Comparison of ENCODE assay signal across 8 cellular contexts in the genomic region with DNA sequence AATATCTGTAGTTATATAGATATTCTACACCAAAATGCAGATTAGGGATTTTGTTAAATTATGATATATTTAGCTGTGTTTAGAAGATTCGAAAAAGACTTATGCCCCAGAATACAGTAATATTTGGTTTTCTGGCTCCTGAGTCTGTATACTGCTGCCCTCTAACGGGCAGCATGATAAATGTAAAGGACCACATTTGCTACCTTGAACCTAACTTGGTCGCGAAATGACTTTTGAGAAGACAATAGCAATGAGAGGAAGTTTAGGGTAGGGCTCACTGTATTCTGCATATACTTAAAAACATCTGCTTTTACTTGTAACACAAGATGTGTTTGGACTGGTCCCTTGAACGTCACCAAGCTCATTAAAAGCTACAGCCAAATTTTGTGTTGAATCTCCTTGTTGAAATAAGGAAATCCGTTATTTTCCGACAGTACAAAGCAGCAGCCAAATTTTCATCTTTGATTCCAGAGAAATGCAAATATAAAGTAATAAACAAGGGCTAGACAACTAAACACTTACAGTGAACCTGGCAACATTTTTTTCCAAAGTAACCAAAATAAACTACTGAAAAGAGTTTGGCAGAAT.
A peak's percentile ranks its signal among the peaks of the same experiment; 100 is the strongest.
DNase-seq lines count a peak whose midpoint lies in the region; ATAC-seq and TF ChIP-seq lines count a peak whose summit lies in the region.

No MANE protein-coding gene starts in this region.

- TF ChIP-seq CTCF in Caco-2 (IDR thresholded peaks at IDR 0.05; ENCODE audit: insufficient read depth in 1 of 2, low read depth in 1 of 2, low read length in 1 of 2, severe bottlenecking in 1 of 2, unreplicated experiment in 1 of 2) = peak; percentile 62 to 82
- TF ChIP-seq CTCF in right atrium auricular region (IDR thresholded peaks at IDR 0.05) = peak; percentile 55 to 78
- peak; percentile 72 for TF ChIP-seq CTCF in smooth muscle cell (IDR thresholded peaks at IDR 0.05; ENCODE audit: borderline replicate concordance, insufficient read depth, poor library complexity, severe bottlenecking)

- POLR2A ChIA-PET in Caco-2 (lab: Charles Lee) = interaction anchor here (0.6 kb wide), 1 partner anchor 140 kb away, joined by 3 read pairs; no protein-coding TSS in a partner anchor
- POLR2A ChIA-PET in activated naive CD8-positive, alpha-beta T cell treated with anti-CD3 and anti-CD28 coated beads, Interleukin-2, amount 10 ng/mL, durations not matched to agents 7 days and 5 days (lab: Charles Lee) = no interaction called here

- H3K9ac ChIP-seq in smooth muscle cell (ENCODE audit: low read depth) = no peak overlapping the region

- H3F3A ChIP-seq in smooth muscle cell (ENCODE audit: low read depth) = no peaks in the 10 kb centered on the region

- H3K27me3 ChIP-seq in Caco-2 (replicated peaks; ENCODE audit: control insufficient read depth, insufficient read depth, low read length) (no peaks in the 10 kb centered on the region), right atrium auricular region (no peaks in the 10 kb centered on the region), smooth muscle cell (ENCODE audit: low read depth) (no peaks in the 10 kb centered on the region)

- no peak overlapping the region for H3K4me2 ChIP-seq in smooth muscle cell

- no peaks in the 10 kb centered on the region for H3K27me3 Mint-ChIP-seq in Caco-2 (ENCODE audit: insufficient read depth, unreplicated experiment)
- no peaks in the 10 kb centered on the region for H3K27me3 Mint-ChIP-seq in activated naive CD8-positive, alpha-beta T cell treated with anti-CD3 and anti-CD28 coated beads, Interleukin-2, amount 10 ng/mL, durations not matched to agents 7 days and 5 days

- no peaks in the 10 kb centered on the region for H4K20me1 ChIP-seq in smooth muscle cell (ENCODE audit: low read depth)

- H3K27ac ChIP-seq in right atrium auricular region (no peak overlapping the region), smooth muscle cell (ENCODE audit: low read depth) (no peak overlapping the region)

- no peaks in the 10 kb centered on the region for H3K36me3 Mint-ChIP-seq in Caco-2 (ENCODE audit: insufficient read depth, unreplicated experiment)
- H3K36me3 Mint-ChIP-seq in activated naive CD8-positive, alpha-beta T cell treated with anti-CD3 and anti-CD28 coated beads, Interleukin-2, amount 10 ng/mL, durations not matched to agents 7 days and 5 days = no peaks in the 10 kb centered on the region

- H3K9me3 ChIP-seq in Caco-2 (no peaks in the 10 kb centered on the region), right atrium auricular region (no peaks in the 10 kb centered on the region), smooth muscle cell (replicated peaks; ENCODE audit: low read depth) (no peaks in the 10 kb centered on the region)

- no peak overlapping the region for H3K4me3 Mint-ChIP-seq in Caco-2 (ENCODE audit: unreplicated experiment)
- H3K4me3 Mint-ChIP-seq in activated naive CD8-positive, alpha-beta T cell treated with anti-CD3 and anti-CD28 coated beads, Interleukin-2, amount 10 ng/mL, durations not matched to agents 7 days and 5 days = no peak overlapping the region

- ATAC-seq in GM19351 (IDR thresholded peaks at IDR 0.05; ENCODE audit: unreplicated experiment) (peak; percentile 56), GM21717 (IDR thresholded peaks at IDR 0.05; ENCODE audit: unreplicated experiment) (no peak), GM18502 (IDR thresholded peaks at IDR 0.05; ENCODE audit: poor library complexity, unreplicated experiment) (no peak)
- ATAC-seq in activated naive CD8-positive, alpha-beta T cell treated with anti-CD3 and anti-CD28 coated beads, Interleukin-2, amount 10 ng/mL, durations not matched to agents 7 days and 5 days (ENCODE audit: low read depth) = peak; percentile 45

- H3K27ac Mint-ChIP-seq in Caco-2 (ENCODE audit: unreplicated experiment) = no peak overlapping the region
- no peak overlapping the region for H3K27ac Mint-ChIP-seq in activated naive CD8-positive, alpha-beta T cell treated with anti-CD3 and anti-CD28 coated beads, Interleukin-2, amount 10 ng/mL, durations not matched to agents 7 days and 5 days

- BruUV-seq in Caco-2 (replicated peaks; lab: Mats Ljungman, UMichigan) = no TSS peak

- intact Hi-C loops in Caco-2 (cut with micrococcal nuclease; ENCODE audit: unreplicated experiment) = loop anchor here (1.0 to 10.0 kb wide), 6 partner anchors 67 to 358 kb away; no protein-coding TSS in a partner anchor

- no peak overlapping the region for H3K4me3 ChIP-seq in Caco-2 (ENCODE audit: low read depth, low read length)
- no peak overlapping the region for H3K4me3 ChIP-seq in right atrium auricular region
- H3K4me3 ChIP-seq in smooth muscle cell = no peak overlapping the region

- H2AFZ ChIP-seq in smooth muscle cell (ENCODE audit: low read depth) = no peak overlapping the region

- 47% methylated on average over 7 of the region's 7 CpGs for WGBS in smooth muscle cell (ENCODE audit: low lambda C conversion rate)

- peaks cover 6% of the 10 kb centered on the region for H3K4me1 Mint-ChIP-seq in Caco-2 (ENCODE audit: low read depth, unreplicated experiment)
- H3K4me1 Mint-ChIP-seq in activated naive CD8-positive, alpha-beta T cell treated with anti-CD3 and anti-CD28 coated beads, Interleukin-2, amount 10 ng/mL, durations not matched to agents 7 days and 5 days = no peaks in the 10 kb centered on the region

- CTCF ChIA-PET in Caco-2 (lab: Charles Lee) = interaction anchor here (0.6 to 1.4 kb wide), 9 partner anchors 10 to 214 kb away, joined by 3 to 11 read pairs (median 3); no protein-coding TSS in a partner anchor

- H3K79me2 ChIP-seq in smooth muscle cell (ENCODE audit: low read depth) = no peaks in the 10 kb centered on the region

- peak in 1 of 2 experiments; percentile 41 for DNase-seq in Caco-2
- DNase-seq in NCI-H2107 treated with DMSO at 0.1 percent for 48 hours (lab: John Stamatoyannopoulos, UW; ENCODE audit: unreplicated experiment) = peak; percentile 20
- no peak for DNase-seq in activated naive CD8-positive, alpha-beta T cell treated with anti-CD3 and anti-CD28 coated beads, Interleukin-2, amount 10 ng/mL, durations not matched to agents 7 days and 5 days
- no peak for DNase-seq in right atrium auricular region (ENCODE audit: low spot score)
- DNase-seq in smooth muscle cell (lab: John Stamatoyannopoulos, UW; ENCODE audit: unreplicated experiment) = no peak

- H3K36me3 ChIP-seq in Caco-2 (ENCODE audit: control insufficient read depth, insufficient read depth, low read length) = no peaks in the 10 kb centered on the region
- H3K36me3 ChIP-seq in right atrium auricular region = no peaks in the 10 kb centered on the region
- no peaks in the 10 kb centered on the region for H3K36me3 ChIP-seq in smooth muscle cell (ENCODE audit: low read depth)

- H3K4me1 ChIP-seq in Caco-2 (peaks cover 18% of the 10 kb centered on the region), right atrium auricular region (peaks cover 0 to 7% of the 10 kb centered on the region in 2 donors), smooth muscle cell (ENCODE audit: low read depth) (no peaks in the 10 kb centered on the region)

- no peaks in the 10 kb centered on the region for H3K9me3 Mint-ChIP-seq in Caco-2 (ENCODE audit: unreplicated experiment)
- no peaks in the 10 kb centered on the region for H3K9me3 Mint-ChIP-seq in activated naive CD8-positive, alpha-beta T cell treated with anti-CD3 and anti-CD28 coated beads, Interleukin-2, amount 10 ng/mL, durations not matched to agents 7 days and 5 days

Comparison
In these comparisons a context has a peak if more than half of its experiments do, and no peak if none do; other contexts are left out.
1. ATAC-seq: peak in GM19351 (single experiment) and activated naive CD8-positive, alpha-beta T cell treated with anti-CD3 and anti-CD28 coated beads, Interleukin-2, amount 10 ng/mL, durations not matched to agents 7 days and 5 days (single experiment); none in GM21717 (single experiment) and GM18502 (single experiment).
2. Peak in every context shown above with its lines, with median percentiles within 50 percentile points of each other: CTCF ChIP-seq.